ENCODE assay signal across 8 cellular contexts in the genomic region with DNA sequence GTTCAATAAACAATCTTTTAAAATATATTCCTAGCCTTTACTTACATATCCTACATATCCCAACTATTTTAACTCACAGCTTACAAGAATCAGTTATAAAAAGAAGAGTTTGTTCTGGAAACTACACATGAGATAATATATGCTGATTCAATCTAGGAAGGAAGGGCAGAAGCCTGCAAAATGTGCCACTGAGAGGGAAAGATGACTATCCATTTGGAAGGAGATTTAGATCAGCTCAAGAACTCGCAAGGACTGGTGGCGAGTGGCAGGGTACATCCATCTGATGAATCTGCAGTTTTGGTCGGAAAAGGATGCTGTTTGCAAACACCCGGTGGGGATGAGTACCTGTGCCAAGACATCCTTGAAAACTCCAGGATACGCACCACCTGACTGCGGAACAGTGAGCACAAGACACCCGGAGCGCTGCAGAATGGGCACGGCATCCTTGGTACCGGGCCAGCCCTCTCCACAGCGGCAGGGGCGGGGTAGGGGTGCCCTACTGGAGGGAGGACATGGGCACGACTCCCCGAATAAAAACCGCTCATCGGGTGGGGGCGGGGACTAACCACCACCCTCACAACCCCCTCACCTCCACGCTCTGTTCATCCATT. TPM values are rescaled to one million over a fixed set of nuclear protein-coding genes. Genes with fewer than 3 reads are reported as not detected.
DNase-seq lines count a peak whose midpoint lies in the region; ATAC-seq, FAIRE-seq and TF ChIP-seq lines count a peak whose summit lies in the region.

No MANE protein-coding gene starts in this region.

- H3K36me3 Mint-ChIP-seq in chondrocyte (ENCODE audit: low read depth) = peaks cover 3% of the 10 kb centered on the region

- DNase-seq in GM12892 (ENCODE audit: insufficient read length) (peak; percentile 16), NCI-H2107 treated with DMSO at 0.1 percent for 48 hours (lab: John Stamatoyannopoulos, UW; ENCODE audit: unreplicated experiment) (peak; percentile 43), chondrocyte (ENCODE audit: low spot score) (no peak), left colon (peak; percentile 65 to 79), SKM-1 treated with dmso at 0.1 percent for 144 hours (lab: John Stamatoyannopoulos, UW; ENCODE audit: unreplicated experiment) (no peak)
- DNase-seq in activated CD4-positive, alpha-beta T cell treated with anti-CD3 and anti-CD28 coated beads for 48 hours = peak; percentile 79
- DNase-seq in stimulated activated CD4-positive, alpha-beta T cell treated with anti-CD3 and anti-CD28 coated beads, Interleukin-2, amount 100 ng/mL, for 4 hours (ENCODE audit: low read depth) = peak; percentile 56

- no peaks in the 10 kb centered on the region for H3K27me3 Mint-ChIP-seq in chondrocyte (ENCODE audit: low read depth)

- no peaks in the 10 kb centered on the region for H3K9me3 Mint-ChIP-seq in chondrocyte (ENCODE audit: low read depth)

- no peak for FAIRE-seq in GM12892 (lab: Jason Lieb, UNC)

- TF ChIP-seq POLR2A in GM12892 (IDR thresholded peaks at IDR 0.05; ENCODE audit: low read depth, low read length) = no peak

- H3K27ac Mint-ChIP-seq in chondrocyte (ENCODE audit: unreplicated experiment) = peak overlapping the region; percentile 97

- H3K4me3 Mint-ChIP-seq in chondrocyte (ENCODE audit: unreplicated experiment) = peak overlapping the region; percentile 96

- peaks cover 34% of the 10 kb centered on the region for H3K4me1 Mint-ChIP-seq in chondrocyte (ENCODE audit: low read depth)

- no peak for TF ChIP-seq CTCF in chondrocyte (IDR thresholded peaks at IDR 0.05)

- peak; percentile 26 for ATAC-seq in HG02840 (IDR thresholded peaks at IDR 0.05; ENCODE audit: low FRiP score, unreplicated experiment)
- peak; percentile 58 for ATAC-seq in left colon

- intact Hi-C loops in left colon (cut with DNase I, micrococcal nuclease) = no loop called here

RNA-seq across cellular contexts. Expression of gene TRIM37, which starts 0.7 kb away (rescaled TPM):
- polyA plus RNA-seq in GM12892 (2012; ENCODE audit: missing spikeins) = 8.8 TPM
- total RNA-seq in chondrocyte (31.9 to 43.9 TPM (median 38.7 TPM) in 3 replicates), left colon (10 to 100 TPM; 13.6 to 16.4 TPM)

RNA-seq across cellular contexts. Expression of gene SKA2, which starts 49.0 kb away (rescaled TPM):
- 82.7 TPM for polyA plus RNA-seq in GM12892 (2012; ENCODE audit: missing spikeins)
- total RNA-seq in chondrocyte = 32.2 to 51.5 TPM (median 46.2 TPM) in 3 replicates
- 10 to 100 TPM; 17.4 to 24.4 TPM for total RNA-seq in left colon

RNA-seq across cellular contexts. Expression of gene PRR11, which starts 49.6 kb away (rescaled TPM):
- 24.3 TPM for polyA plus RNA-seq in GM12892 (2012; ENCODE audit: missing spikeins)
- total RNA-seq in chondrocyte = 7.6 to 12.9 TPM (median 12.0 TPM) in 3 replicates
- total RNA-seq in left colon = 1 to 10 TPM; 2.9 to 8.4 TPM

Comparison
In these comparisons a context has a peak if more than half of its experiments do, and no peak if none do; other contexts are left out.
1. DNase-seq: peak in GM12892 (single experiment), NCI-H2107 treated with DMSO at 0.1 percent for 48 hours (single experiment), activated CD4-positive, alpha-beta T cell treated with anti-CD3 and anti-CD28 coated beads for 48 hours (single experiment), left colon (2 of 2) and stimulated activated CD4-positive, alpha-beta T cell treated with anti-CD3 and anti-CD28 coated beads, Interleukin-2, amount 100 ng/mL, for 4 hours (single experiment); none in chondrocyte (single experiment) and SKM-1 treated with dmso at 0.1 percent for 144 hours (single experiment).